Comparison of ENCODE assay signal across 1 cellular context in the genomic region with DNA sequence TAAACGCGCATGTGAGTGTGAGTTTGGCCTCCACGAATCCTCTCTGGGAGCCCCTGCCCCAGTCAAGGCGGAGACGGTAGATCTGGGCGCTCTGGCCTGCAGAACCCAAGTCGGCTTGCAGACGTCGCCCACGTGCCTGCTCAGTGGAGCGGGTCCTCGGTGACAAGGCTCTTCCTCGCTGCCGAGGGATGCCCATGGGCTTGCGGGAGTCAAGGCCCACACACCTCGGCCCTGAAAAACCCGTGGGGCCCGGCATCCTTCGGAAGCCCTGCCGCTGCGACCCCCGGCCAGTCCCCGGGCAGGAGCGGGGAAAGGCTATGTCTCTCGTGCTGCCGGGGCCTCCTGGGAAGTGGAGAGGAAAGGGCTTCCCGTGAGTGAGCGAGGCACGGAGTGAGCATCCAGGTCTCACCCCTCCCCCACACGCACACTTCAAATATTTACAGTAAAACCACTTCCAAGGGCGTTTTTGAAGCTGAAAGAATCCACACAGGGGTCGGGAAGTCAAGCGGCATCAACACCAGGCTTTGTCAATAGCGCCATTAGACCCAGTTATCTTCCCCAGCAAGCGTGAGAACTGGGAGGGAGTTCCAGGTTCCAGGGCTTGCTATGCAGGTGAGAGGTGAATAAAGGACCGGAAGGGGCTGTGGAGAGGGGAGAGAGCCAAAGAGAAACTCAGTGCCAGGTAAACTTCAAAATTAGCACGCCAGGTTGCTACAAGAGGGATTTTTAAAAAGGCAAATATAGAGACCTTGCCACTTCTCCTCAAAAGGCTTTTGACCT.
A peak's percentile ranks its signal among the peaks of the same experiment; 100 is the strongest.
TF ChIP-seq lines count a peak whose summit lies in the region.

No MANE protein-coding gene starts in this region.

TF ChIP-seq in HepG2, 621 proteins besides CTCF, POLR2A, EP300 and RAD21 (continued from another document and continues in another):
- TF ChIP-seq, protein P1, sequence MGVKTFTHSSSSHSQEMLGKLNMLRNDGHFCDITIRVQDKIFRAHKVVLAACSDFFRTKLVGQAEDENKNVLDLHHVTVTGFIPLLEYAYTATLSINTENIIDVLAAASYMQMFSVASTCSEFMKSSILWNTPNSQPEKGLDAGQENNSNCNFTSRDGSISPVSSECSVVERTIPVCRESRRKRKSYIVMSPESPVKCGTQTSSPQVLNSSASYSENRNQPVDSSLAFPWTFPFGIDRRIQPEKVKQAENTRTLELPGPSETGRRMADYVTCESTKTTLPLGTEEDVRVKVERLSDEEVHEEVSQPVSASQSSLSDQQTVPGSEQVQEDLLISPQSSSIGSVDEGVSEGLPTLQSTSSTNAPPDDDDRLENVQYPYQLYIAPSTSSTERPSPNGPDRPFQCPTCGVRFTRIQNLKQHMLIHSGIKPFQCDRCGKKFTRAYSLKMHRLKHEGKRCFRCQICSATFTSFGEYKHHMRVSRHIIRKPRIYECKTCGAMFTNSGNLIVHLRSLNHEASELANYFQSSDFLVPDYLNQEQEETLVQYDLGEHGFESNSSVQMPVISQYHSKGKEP (CRISPR knock-in tag; IDR thresholded peaks at IDR 0.05): no peak
- TF ChIP-seq ZMAT3 (CRISPR knock-in tag; conservative IDR thresholded peaks at IDR 0.05): no peak
- TF ChIP-seq ZNF331 (CRISPR knock-in tag; IDR thresholded peaks at IDR 0.05): 0 out of 2 replicates have a peak, but pooled peaks have one; percentile 6
- TF ChIP-seq SRY (CRISPR knock-in tag; IDR thresholded peaks at IDR 0.05): no peak
- no peak for TF ChIP-seq STAG1 (CRISPR knock-in tag; IDR thresholded peaks at IDR 0.05)
- TF ChIP-seq, protein P2, sequence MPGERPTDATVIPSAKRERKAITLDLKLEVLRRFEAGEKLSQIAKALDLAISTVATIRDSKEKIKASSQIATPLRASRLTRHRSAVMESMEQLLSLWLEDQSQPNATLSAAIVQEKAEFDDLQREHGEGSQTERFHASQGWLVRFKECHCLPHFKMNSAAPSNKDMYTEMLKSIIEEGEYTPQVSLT (CRISPR knock-in tag; IDR thresholded peaks at IDR 0.05; ENCODE audit: borderline replicate concordance, low read depth): no peak
- 0 out of 2 replicates have a peak, but pooled peaks have one; percentile 40 for TF ChIP-seq RCOR2 (CRISPR knock-in tag; IDR thresholded peaks at IDR 0.05)
- TF ChIP-seq, protein P3, sequence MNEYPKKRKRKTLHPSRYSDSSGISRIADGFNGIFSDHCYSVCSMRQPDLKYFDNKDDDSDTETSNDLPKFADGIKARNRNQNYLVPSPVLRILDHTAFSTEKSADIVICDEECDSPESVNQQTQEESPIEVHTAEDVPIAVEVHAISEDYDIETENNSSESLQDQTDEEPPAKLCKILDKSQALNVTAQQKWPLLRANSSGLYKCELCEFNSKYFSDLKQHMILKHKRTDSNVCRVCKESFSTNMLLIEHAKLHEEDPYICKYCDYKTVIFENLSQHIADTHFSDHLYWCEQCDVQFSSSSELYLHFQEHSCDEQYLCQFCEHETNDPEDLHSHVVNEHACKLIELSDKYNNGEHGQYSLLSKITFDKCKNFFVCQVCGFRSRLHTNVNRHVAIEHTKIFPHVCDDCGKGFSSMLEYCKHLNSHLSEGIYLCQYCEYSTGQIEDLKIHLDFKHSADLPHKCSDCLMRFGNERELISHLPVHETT (CRISPR knock-in tag; conservative IDR thresholded peaks at IDR 0.05): no peak
- TF ChIP-seq FOSL1 (CRISPR knock-in tag; IDR thresholded peaks at IDR 0.05; ENCODE audit: borderline replicate concordance): no peak
- TF ChIP-seq ZNF235 (CRISPR knock-in tag; IDR thresholded peaks at IDR 0.05; ENCODE audit: borderline replicate concordance): no peak
- TF ChIP-seq SATB2 (CRISPR knock-in tag; IDR thresholded peaks at IDR 0.05): no peak
- TF ChIP-seq, protein P4, sequence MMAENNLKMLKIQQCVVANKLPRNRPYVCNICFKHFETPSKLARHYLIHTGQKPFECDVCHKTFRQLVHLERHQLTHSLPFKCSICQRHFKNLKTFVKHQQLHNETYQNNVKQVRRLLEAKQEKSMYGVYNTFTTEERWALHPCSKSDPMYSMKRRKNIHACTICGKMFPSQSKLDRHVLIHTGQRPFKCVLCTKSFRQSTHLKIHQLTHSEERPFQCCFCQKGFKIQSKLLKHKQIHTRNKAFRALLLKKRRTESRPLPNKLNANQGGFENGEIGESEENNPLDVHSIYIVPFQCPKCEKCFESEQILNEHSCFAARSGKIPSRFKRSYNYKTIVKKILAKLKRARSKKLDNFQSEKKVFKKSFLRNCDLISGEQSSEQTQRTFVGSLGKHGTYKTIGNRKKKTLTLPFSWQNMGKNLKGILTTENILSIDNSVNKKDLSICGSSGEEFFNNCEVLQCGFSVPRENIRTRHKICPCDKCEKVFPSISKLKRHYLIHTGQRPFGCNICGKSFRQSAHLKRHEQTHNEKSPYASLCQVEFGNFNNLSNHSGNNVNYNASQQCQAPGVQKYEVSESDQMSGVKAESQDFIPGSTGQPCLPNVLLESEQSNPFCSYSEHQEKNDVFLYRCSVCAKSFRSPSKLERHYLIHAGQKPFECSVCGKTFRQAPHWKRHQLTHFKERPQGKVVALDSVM (CRISPR knock-in tag; IDR thresholded peaks at IDR 0.05): no peak; the same call in 1 of the 2 replicates
- TF ChIP-seq SKI (IDR thresholded peaks at IDR 0.05; ENCODE audit: partially characterized antibody): peak; percentile 43
- TF ChIP-seq SOX5 (CRISPR knock-in tag; IDR thresholded peaks at IDR 0.05; ENCODE audit: borderline replicate concordance): peak; percentile 73; the same call in 1 of the 2 replicates
- TF ChIP-seq, protein P5, sequence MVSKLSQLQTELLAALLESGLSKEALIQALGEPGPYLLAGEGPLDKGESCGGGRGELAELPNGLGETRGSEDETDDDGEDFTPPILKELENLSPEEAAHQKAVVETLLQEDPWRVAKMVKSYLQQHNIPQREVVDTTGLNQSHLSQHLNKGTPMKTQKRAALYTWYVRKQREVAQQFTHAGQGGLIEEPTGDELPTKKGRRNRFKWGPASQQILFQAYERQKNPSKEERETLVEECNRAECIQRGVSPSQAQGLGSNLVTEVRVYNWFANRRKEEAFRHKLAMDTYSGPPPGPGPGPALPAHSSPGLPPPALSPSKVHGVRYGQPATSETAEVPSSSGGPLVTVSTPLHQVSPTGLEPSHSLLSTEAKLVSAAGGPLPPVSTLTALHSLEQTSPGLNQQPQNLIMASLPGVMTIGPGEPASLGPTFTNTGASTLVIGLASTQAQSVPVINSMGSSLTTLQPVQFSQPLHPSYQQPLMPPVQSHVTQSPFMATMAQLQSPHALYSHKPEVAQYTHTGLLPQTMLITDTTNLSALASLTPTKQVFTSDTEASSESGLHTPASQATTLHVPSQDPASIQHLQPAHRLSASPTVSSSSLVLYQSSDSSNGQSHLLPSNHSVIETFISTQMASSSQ (IDR thresholded peaks at IDR 0.05; ENCODE audit: low read depth): no peak; the same call in 1 of the 2 replicates
- TF ChIP-seq, protein P5 (CRISPR knock-in tag; IDR thresholded peaks at IDR 0.05; ENCODE audit: borderline replicate concordance): 0 out of 2 replicates have a peak, but pooled peaks have one; percentile 11
- TF ChIP-seq ZNF768 (CRISPR knock-in tag; IDR thresholded peaks at IDR 0.05): no peak
- TF ChIP-seq RXRA (CRISPR knock-in tag; IDR thresholded peaks at IDR 0.05): peak; percentile 88
- TF ChIP-seq, protein P6, sequence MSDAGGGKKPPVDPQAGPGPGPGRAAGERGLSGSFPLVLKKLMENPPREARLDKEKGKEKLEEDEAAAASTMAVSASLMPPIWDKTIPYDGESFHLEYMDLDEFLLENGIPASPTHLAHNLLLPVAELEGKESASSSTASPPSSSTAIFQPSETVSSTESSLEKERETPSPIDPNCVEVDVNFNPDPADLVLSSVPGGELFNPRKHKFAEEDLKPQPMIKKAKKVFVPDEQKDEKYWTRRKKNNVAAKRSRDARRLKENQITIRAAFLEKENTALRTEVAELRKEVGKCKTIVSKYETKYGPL (CRISPR knock-in tag; IDR thresholded peaks at IDR 0.05): no peak
- TF ChIP-seq, protein P7, sequence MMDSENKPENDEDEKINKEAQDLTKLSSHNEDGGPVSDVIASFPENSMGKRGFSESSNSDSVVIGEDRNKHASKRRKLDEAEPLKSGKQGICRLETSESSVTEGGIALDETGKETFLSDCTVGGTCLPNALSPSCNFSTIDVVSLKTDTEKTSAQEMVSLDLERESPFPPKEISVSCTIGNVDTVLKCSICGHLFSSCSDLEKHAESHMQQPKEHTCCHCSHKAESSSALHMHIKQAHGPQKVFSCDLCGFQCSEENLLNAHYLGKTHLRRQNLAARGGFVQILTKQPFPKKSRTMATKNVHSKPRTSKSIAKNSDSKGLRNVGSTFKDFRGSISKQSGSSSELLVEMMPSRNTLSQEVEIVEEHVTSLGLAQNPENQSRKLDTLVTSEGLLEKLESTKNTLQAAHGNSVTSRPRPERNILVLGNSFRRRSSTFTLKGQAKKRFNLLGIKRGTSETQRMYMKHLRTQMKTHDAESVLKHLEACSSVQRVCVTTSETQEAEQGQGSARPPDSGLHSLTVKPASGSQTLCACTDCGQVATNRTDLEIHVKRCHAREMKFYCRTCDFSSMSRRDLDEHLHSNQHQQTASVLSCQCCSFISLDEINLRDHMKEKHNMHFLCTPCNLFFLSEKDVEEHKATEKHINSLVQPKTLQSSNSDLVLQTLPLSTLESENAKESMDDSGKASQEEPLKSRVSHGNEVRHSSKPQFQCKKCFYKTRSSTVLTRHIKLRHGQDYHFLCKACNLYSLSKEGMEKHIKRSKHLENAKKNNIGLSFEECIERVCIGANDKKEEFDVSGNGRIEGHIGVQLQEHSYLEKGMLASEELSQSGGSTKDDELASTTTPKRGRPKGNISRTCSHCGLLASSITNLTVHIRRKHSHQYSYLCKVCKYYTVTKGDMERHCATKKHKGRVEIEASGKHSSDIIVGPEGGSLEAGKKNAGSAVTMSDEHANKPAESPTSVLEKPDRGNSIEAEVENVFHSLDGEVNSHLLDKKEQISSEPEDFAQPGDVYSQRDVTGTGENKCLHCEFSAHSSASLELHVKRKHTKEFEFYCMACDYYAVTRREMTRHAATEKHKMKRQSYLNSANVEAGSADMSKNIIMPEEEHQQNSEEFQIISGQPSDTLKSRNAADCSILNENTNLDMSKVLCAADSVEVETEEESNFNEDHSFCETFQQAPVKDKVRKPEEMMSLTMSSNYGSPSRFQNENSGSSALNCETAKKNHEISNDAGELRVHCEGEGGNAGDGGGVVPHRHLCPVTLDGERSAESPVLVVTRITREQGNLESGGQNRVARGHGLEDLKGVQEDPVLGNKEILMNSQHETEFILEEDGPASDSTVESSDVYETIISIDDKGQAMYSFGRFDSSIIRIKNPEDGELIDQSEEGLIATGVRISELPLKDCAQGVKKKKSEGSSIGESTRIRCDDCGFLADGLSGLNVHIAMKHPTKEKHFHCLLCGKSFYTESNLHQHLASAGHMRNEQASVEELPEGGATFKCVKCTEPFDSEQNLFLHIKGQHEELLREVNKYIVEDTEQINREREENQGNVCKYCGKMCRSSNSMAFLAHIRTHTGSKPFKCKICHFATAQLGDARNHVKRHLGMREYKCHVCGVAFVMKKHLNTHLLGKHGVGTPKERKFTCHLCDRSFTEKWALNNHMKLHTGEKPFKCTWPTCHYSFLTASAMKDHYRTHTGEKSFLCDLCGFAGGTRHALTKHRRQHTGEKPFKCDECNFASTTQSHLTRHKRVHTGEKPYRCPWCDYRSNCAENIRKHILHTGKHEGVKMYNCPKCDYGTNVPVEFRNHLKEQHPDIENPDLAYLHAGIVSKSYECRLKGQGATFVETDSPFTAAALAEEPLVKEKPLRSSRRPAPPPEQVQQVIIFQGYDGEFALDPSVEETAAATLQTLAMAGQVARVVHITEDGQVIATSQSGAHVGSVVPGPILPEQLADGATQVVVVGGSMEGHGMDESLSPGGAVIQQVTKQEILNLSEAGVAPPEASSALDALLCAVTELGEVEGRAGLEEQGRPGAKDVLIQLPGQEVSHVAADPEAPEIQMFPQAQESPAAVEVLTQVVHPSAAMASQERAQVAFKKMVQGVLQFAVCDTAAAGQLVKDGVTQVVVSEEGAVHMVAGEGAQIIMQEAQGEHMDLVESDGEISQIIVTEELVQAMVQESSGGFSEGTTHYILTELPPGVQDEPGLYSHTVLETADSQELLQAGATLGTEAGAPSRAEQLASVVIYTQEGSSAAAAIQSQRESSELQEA (CRISPR knock-in tag; IDR thresholded peaks at IDR 0.05; ENCODE audit: not compliant biosample characterization): no peak
- TF ChIP-seq IRF2 (CRISPR knock-in tag; IDR thresholded peaks at IDR 0.05): no peak
- TF ChIP-seq, protein P8, sequence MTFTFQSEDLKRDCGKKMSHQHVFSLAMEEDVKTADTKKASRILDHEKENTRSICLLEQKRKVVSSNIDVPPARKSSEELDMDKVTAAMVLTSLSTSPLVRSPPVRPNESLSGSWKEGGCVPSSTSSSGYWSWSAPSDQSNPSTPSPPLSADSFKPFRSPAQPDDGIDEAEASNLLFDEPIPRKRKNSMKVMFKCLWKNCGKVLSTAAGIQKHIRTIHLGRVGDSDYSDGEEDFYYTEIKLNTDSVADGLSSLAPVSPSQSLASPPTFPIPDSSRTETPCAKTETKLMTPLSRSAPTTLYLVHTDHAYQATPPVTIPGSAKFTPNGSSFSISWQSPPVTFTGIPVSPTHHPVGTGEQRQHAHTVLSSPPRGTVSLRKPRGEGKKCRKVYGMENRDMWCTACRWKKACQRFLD (CRISPR knock-in tag; IDR thresholded peaks at IDR 0.05; ENCODE audit: borderline replicate concordance): no peak
- TF ChIP-seq, protein P9, sequence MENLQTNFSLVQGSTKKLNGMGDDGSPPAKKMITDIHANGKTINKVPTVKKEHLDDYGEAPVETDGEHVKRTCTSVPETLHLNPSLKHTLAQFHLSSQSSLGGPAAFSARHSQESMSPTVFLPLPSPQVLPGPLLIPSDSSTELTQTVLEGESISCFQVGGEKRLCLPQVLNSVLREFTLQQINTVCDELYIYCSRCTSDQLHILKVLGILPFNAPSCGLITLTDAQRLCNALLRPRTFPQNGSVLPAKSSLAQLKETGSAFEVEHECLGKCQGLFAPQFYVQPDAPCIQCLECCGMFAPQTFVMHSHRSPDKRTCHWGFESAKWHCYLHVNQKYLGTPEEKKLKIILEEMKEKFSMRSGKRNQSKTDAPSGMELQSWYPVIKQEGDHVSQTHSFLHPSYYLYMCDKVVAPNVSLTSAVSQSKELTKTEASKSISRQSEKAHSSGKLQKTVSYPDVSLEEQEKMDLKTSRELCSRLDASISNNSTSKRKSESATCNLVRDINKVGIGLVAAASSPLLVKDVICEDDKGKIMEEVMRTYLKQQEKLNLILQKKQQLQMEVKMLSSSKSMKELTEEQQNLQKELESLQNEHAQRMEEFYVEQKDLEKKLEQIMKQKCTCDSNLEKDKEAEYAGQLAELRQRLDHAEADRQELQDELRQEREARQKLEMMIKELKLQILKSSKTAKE (CRISPR knock-in tag; IDR thresholded peaks at IDR 0.05; ENCODE audit: borderline replicate concordance): no peak; the same call in none of the 2 replicates
- TF ChIP-seq, protein P10, sequence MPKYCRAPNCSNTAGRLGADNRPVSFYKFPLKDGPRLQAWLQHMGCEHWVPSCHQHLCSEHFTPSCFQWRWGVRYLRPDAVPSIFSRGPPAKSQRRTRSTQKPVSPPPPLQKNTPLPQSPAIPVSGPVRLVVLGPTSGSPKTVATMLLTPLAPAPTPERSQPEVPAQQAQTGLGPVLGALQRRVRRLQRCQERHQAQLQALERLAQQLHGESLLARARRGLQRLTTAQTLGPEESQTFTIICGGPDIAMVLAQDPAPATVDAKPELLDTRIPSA (CRISPR knock-in tag; IDR thresholded peaks at IDR 0.05; ENCODE audit: borderline replicate concordance): no peak
- no peak for TF ChIP-seq SUZ12 (IDR thresholded peaks at IDR 0.05; ENCODE audit: low read depth, low read length)
